8 cellular contexts compared by ENCODE assay signal in the genomic region with DNA sequence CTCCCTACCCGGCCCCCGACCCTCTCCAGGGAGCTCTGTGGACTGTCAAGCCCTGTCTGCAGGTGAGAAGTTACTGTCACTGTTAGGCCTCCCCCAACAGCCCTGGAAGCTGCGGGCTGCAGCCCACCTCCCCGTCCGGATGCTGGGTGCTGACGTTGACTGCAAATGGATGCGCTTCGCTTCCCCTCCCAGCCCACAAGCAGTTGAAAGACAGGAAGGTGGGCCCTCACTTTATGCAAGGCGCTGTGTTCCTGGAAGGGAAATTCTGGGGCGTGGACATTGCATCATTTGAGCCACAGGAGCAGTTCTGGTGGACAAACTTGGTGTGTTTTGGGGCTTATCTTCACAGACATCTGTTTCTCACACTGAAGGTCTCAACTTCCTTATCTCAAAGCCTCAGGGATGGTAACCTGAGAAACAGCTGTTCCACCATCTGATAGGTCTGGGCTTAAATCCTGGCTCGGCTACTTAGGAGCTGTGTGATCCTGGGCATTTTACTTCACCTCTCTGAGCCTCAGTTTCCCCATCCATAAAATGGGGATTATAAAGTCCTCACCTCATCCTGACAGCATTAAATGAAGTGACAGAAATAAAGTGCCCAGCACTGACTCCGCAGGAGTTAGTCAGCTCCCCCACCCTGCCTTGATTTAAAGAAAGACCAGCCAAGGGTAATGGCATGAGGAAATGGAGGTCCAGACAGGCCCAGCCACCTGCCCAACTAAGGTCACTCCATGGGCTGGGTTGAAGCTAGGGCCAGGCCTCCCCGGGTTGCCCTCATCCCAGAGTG.
DNase-seq lines count a peak whose midpoint lies in the region; ATAC-seq and TF ChIP-seq lines count a peak whose summit lies in the region.

No MANE protein-coding gene starts in this region.

- peak; percentile 46 for ATAC-seq in HG03469 (IDR thresholded peaks at IDR 0.05; ENCODE audit: unreplicated experiment)

- peak; percentile 13 for DNase-seq in stimulated activated CD4-positive, alpha-beta T cell treated with anti-CD3 and anti-CD28 coated beads, Interleukin-1b, Interleukin-23, amount 100 ng/mL, for 48 hours
- no peak for DNase-seq in stimulated activated CD4-positive, alpha-beta T cell treated with anti-CD3 and anti-CD28 coated beads, Interleukin-4, amount 100 ng/mL, for 24 hours
- DNase-seq in activated T-cell treated with anti-CD3 and anti-CD28 coated beads, Interleukin-2, amount 50 U/mL, for 48 hours, result peak; percentile 51 to 54
- DNase-seq in NCI-H146 (lab: John Stamatoyannopoulos, UW), result no peak
- DNase-seq in NCI-H345 (lab: John Stamatoyannopoulos, UW), result no peak
- DNase-seq in EL, result no peak

- no peaks in the 10 kb centered on the region for H3K9me3 ChIP-seq in parathyroid adenoma (ENCODE audit: control insufficient read depth, low read length)

- no peaks in the 10 kb centered on the region for H3K27me3 ChIP-seq in parathyroid adenoma (ENCODE audit: control insufficient read depth, insufficient read depth, low read length)

- H3K27ac ChIP-seq in parathyroid adenoma, result no peak overlapping the region

- no peaks in the 10 kb centered on the region for H3K36me3 ChIP-seq in parathyroid adenoma (ENCODE audit: control insufficient read depth, insufficient read depth, low read length)

- no peaks in the 10 kb centered on the region for H3K79me2 ChIP-seq in parathyroid adenoma

- no peak overlapping the region for H3K4me2 ChIP-seq in parathyroid adenoma (ENCODE audit: low read length)

- H3K4me3 ChIP-seq in parathyroid adenoma (ENCODE audit: low read depth, low read length), result no peak overlapping the region

- no peak for TF ChIP-seq CTCF in parathyroid adenoma (IDR thresholded peaks at IDR 0.05)

- no peak overlapping the region for H3K9ac ChIP-seq in parathyroid adenoma

- peak overlapping the region; percentile 78 for H2AFZ ChIP-seq in parathyroid adenoma

- H3K4me1 ChIP-seq in parathyroid adenoma, result peaks cover 8% of the 10 kb centered on the region

Comparison
In these comparisons a context has a peak if more than half of its experiments do, and no peak if none do; other contexts are left out.
1. DNase-seq: peak in stimulated activated CD4-positive, alpha-beta T cell treated with anti-CD3 and anti-CD28 coated beads, Interleukin-1b, Interleukin-23, amount 100 ng/mL, for 48 hours (single experiment) and activated T-cell treated with anti-CD3 and anti-CD28 coated beads, Interleukin-2, amount 50 U/mL, for 48 hours (2 of 2); none in stimulated activated CD4-positive, alpha-beta T cell treated with anti-CD3 and anti-CD28 coated beads, Interleukin-4, amount 100 ng/mL, for 24 hours (single experiment), NCI-H146 (single experiment), NCI-H345 (single experiment) and EL (single experiment).